Comparison of ENCODE assay signal across 2 cellular contexts in genomic region chr1:161335796-161336195, GRCh38.
TF ChIP-seq lines count a peak whose summit lies in the region.

No MANE protein-coding gene starts in this region.

TF ChIP-seq in liver, 16 proteins besides CTCF, POLR2A, EP300 and RAD21:
- TF ChIP-seq, protein P1, sequence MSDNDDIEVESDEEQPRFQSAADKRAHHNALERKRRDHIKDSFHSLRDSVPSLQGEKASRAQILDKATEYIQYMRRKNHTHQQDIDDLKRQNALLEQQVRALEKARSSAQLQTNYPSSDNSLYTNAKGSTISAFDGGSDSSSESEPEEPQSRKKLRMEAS (IDR thresholded peaks at IDR 0.05) = no peak
- TF ChIP-seq TAF1 (conservative IDR thresholded peaks at IDR 0.05) (no peak), YY1 (IDR thresholded peaks at IDR 0.05) (peak; percentile 16)

TF ChIP-seq in HepG2, 621 proteins besides CTCF, POLR2A, EP300 and RAD21:
- TF ChIP-seq, protein P2, sequence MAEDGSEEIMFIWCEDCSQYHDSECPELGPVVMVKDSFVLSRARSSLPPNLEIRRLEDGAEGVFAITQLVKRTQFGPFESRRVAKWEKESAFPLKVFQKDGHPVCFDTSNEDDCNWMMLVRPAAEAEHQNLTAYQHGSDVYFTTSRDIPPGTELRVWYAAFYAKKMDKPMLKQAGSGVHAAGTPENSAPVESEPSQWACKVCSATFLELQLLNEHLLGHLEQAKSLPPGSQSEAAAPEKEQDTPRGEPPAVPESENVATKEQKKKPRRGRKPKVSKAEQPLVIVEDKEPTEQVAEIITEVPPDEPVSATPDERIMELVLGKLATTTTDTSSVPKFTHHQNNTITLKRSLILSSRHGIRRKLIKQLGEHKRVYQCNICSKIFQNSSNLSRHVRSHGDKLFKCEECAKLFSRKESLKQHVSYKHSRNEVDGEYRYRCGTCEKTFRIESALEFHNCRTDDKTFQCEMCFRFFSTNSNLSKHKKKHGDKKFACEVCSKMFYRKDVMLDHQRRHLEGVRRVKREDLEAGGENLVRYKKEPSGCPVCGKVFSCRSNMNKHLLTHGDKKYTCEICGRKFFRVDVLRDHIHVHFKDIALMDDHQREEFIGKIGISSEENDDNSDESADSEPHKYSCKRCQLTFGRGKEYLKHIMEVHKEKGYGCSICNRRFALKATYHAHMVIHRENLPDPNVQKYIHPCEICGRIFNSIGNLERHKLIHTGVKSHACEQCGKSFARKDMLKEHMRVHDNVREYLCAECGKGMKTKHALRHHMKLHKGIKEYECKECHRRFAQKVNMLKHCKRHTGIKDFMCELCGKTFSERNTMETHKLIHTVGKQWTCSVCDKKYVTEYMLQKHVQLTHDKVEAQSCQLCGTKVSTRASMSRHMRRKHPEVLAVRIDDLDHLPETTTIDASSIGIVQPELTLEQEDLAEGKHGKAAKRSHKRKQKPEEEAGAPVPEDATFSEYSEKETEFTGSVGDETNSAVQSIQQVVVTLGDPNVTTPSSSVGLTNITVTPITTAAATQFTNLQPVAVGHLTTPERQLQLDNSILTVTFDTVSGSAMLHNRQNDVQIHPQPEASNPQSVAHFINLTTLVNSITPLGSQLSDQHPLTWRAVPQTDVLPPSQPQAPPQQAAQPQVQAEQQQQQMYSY (CRISPR knock-in tag; IDR thresholded peaks at IDR 0.05) = no peak
- TF ChIP-seq SRF (IDR thresholded peaks at IDR 0.05; ENCODE audit: low read depth, low read length) (no peak), ZNF367 (CRISPR knock-in tag; IDR thresholded peaks at IDR 0.05; ENCODE audit: borderline replicate concordance) (no peak), SKI (IDR thresholded peaks at IDR 0.05; ENCODE audit: partially characterized antibody) (no peak), SNRNP70 (IDR thresholded peaks at IDR 0.05; ENCODE audit: low read depth, low read length) (no peak), ZNF879 (CRISPR knock-in tag; IDR thresholded peaks at IDR 0.05) (no peak), HNRNPH1 (optimal IDR thresholded peaks at IDR 0.05; ENCODE audit: low read depth, low read length) (no peak), ZBTB34 (CRISPR knock-in tag; IDR thresholded peaks at IDR 0.05) (no peak), ZNF382 (CRISPR knock-in tag; IDR thresholded peaks at IDR 0.05; ENCODE audit: borderline replicate concordance) (no peak), XBP1 (CRISPR knock-in tag; IDR thresholded peaks at IDR 0.05) (no peak), CC2D1A (CRISPR knock-in tag; IDR thresholded peaks at IDR 0.05) (no peak), ZNF20 (CRISPR knock-in tag; IDR thresholded peaks at IDR 0.05) (no peak), ZNF235 (CRISPR knock-in tag; IDR thresholded peaks at IDR 0.05; ENCODE audit: borderline replicate concordance) (no peak), ZC3H4 (CRISPR knock-in tag; IDR thresholded peaks at IDR 0.05; ENCODE audit: borderline replicate concordance) (no peak), ZNF678 (CRISPR knock-in tag; IDR thresholded peaks at IDR 0.05) (no peak), MED13 (CRISPR knock-in tag; IDR thresholded peaks at IDR 0.05) (no peak)
- TF ChIP-seq, protein P3, sequence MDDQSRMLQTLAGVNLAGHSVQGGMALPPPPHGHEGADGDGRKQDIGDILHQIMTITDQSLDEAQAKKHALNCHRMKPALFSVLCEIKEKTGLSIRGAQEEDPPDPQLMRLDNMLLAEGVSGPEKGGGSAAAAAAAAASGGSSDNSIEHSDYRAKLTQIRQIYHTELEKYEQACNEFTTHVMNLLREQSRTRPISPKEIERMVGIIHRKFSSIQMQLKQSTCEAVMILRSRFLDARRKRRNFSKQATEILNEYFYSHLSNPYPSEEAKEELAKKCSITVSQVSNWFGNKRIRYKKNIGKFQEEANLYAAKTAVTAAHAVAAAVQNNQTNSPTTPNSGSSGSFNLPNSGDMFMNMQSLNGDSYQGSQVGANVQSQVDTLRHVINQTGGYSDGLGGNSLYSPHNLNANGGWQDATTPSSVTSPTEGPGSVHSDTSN (CRISPR knock-in tag; IDR thresholded peaks at IDR 0.05; ENCODE audit: borderline replicate concordance) = no peak
